ENCODE assay signal across 8 cellular contexts in genomic region chr6:110357298-110357695, GRCh38. TPM values are rescaled to one million over a fixed set of nuclear protein-coding genes. Genes with fewer than 3 reads are reported as not detected.
DNase-seq lines count a peak whose midpoint lies in the region; ATAC-seq and TF ChIP-seq lines count a peak whose summit lies in the region.

No MANE protein-coding gene starts in this region.

- H3K4me3 ChIP-seq in fibroblast of mammary gland (ENCODE audit: control insufficient read depth, low read depth, low read length) (peak overlapping the region; percentile 39), osteoblast (ENCODE audit: insufficient read depth, low read length) (peak overlapping the region; percentile 40)

- no peak overlapping the region for H3K27ac ChIP-seq in osteoblast (ENCODE audit: low read depth, low read length)

- no peaks in the 10 kb centered on the region for H4K20me1 ChIP-seq in osteoblast (ENCODE audit: insufficient read depth, low read length)

- DNase-seq in CD14-positive monocyte (ENCODE audit: low spot score) (no peak), NCI-H82 (lab: John Stamatoyannopoulos, UW) (peak; percentile 96), fibroblast of mammary gland (ENCODE audit: low read depth) (peak; percentile 3), osteoblast (ENCODE audit: insufficient read length, low spot score, missing footprints) (peak; percentile 68), anterior cingulate cortex (lab: John Stamatoyannopoulos, UW) (no peak), NCI-H2171 treated with DMSO at 0.1 percent for 48 hours (lab: John Stamatoyannopoulos, UW) (no peak)

- H3K27me3 Mint-ChIP-seq in CD14-positive monocyte (ENCODE audit: low read depth in 3 of 3), result peaks cover 38 to 52% (median 44%) of the 10 kb centered on the region in 3 donors

- H3K36me3 Mint-ChIP-seq in CD14-positive monocyte, result peaks cover 0 to 7% of the 10 kb centered on the region in 2 donors

- H2AFZ ChIP-seq in osteoblast (ENCODE audit: low read length), result peak overlapping the region; percentile 70

- H3K4me1 ChIP-seq in osteoblast (ENCODE audit: insufficient read depth, low read length), result no peaks in the 10 kb centered on the region

- peak overlapping the region; percentile 84 to 96 for H3K4me3 Mint-ChIP-seq in CD14-positive monocyte

- H3K9me3 Mint-ChIP-seq in CD14-positive monocyte, result peaks cover 0 to 11% (median 5%) of the 10 kb centered on the region in 7 donors

- peaks cover 57% of the 10 kb centered on the region for H3K27me3 ChIP-seq in osteoblast (ENCODE audit: insufficient read depth, low read length)

- no peak for TF ChIP-seq CTCF in CD14-positive monocyte (IDR thresholded peaks at IDR 0.05)
- TF ChIP-seq CTCF in fibroblast of mammary gland (conservative IDR thresholded peaks at IDR 0.05; ENCODE audit: control insufficient read depth, insufficient read depth, low read depth, low read length), result no peak
- TF ChIP-seq CTCF in osteoblast (IDR thresholded peaks at IDR 0.05; ENCODE audit: extremely low read depth, low read depth, low read length), result no peak

- H3K4me2 ChIP-seq in osteoblast (ENCODE audit: insufficient read depth, low read length), result peak overlapping the region; percentile 57

- no peaks in the 10 kb centered on the region for H3K36me3 ChIP-seq in osteoblast (ENCODE audit: insufficient read depth, low read length)

- no peak overlapping the region for H3K27ac Mint-ChIP-seq in CD14-positive monocyte

- H3K4me1 Mint-ChIP-seq in CD14-positive monocyte, result peaks cover 18% of the 10 kb centered on the region

- H3K79me2 ChIP-seq in osteoblast (ENCODE audit: insufficient read depth, low read length), result no peaks in the 10 kb centered on the region

- intact Hi-C loops in CD14-positive monocyte (cut with micrococcal nuclease), result no loop called here

- ATAC-seq in GM21515 (IDR thresholded peaks at IDR 0.05; ENCODE audit: unreplicated experiment), result no peak
- ATAC-seq in GM18520 (IDR thresholded peaks at IDR 0.05; ENCODE audit: unreplicated experiment), result no peak

- H3K9me3 ChIP-seq in osteoblast (ENCODE audit: low read depth, low read length), result no peaks in the 10 kb centered on the region

RNA-seq across cellular contexts. Expression of gene METTL24, which starts 0.9 kb away (rescaled TPM):
- polyA plus RNA-seq in CD14-positive monocyte, result not detected
- total RNA-seq in osteoblast, result 0.29 and 0.36 TPM in 2 replicates

RNA-seq across cellular contexts. Expression of gene DDO, which starts 58.1 kb away (rescaled TPM):
- polyA plus RNA-seq in CD14-positive monocyte, result 1 to 10 TPM in 1 of 2 donors, under 1 TPM in 1; 0.24 to 2.2 TPM
- total RNA-seq in osteoblast, result 3.6 and 5.9 TPM in 2 replicates

Comparison
In these comparisons a context has a peak if more than half of its experiments do, and no peak if none do; other contexts are left out.
1. DNase-seq: peak in NCI-H82 (single experiment), fibroblast of mammary gland (single experiment) and osteoblast (single experiment); none in CD14-positive monocyte (single experiment), anterior cingulate cortex (0 of 58) and NCI-H2171 treated with DMSO at 0.1 percent for 48 hours (single experiment).